17 cellular contexts compared by ENCODE assay signal in the genomic region with DNA sequence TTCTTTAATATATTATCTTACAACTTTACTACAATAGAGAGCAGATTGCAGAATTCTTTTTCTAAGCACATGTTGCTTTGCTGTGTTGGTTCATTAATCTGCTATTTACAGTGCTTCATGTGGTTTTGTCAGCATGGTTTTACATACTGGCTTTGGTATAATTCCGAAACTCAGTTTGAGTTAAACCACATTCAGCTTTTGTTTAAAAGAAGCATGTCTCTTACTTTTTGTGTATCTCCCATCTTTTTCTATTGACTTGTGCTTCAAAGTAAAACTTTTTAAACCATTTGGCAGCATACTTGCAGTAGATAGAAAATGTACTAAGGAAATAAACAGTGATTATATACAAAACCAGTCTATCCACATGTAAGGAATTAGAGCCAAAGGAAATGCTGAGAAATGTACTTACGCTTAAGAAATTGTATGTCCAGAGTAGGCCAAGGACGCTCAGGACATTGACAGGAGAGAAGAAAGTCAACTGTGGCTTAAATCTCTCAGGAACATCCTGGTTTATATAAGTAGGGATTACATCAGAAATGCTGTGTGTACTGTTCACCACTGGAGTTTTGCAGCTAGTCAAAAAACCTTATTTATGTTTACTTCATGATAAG.
A peak's percentile ranks its signal among the peaks of the same experiment; 100 is the strongest.
DNase-seq lines count a peak whose midpoint lies in the region; ATAC-seq, FAIRE-seq and TF ChIP-seq lines count a peak whose summit lies in the region.
"Had no signal": no experiment of that assay in that cellular context is flagged by ENCODE, and none has a peak within 500 bp of the region (broad histone marks: within the 10 kb centered on the region; RNA-seq: fewer than 3 reads in every experiment).

No MANE protein-coding gene starts in this region.

- ATAC-seq in GM21723 (IDR thresholded peaks at IDR 0.05; ENCODE audit: unreplicated experiment) = peak; percentile 72
- ATAC-seq in HG02840 (IDR thresholded peaks at IDR 0.05; ENCODE audit: low FRiP score, unreplicated experiment) = no peak
- ATAC-seq: naive thymus-derived CD8-positive, alpha-beta T cell; Right ventricle myocardium inferior had no signal

- H3K4me2 ChIP-seq in keratinocyte (ENCODE audit: control insufficient read depth, extremely low read depth, insufficient read depth, low read depth, low read length) (no peak overlapping the region), Karpas-422 (ENCODE audit: low read depth, low read length, poor library complexity, severe bottlenecking) (no peak overlapping the region)

- no peaks in the 10 kb centered on the region for H3K9me1 ChIP-seq in keratinocyte (ENCODE audit: control insufficient read depth, extremely low read depth, insufficient read depth, low read length)

- H3K9me3 ChIP-seq in keratinocyte (ENCODE audit: control insufficient read depth, low read depth, low read length) (no peaks in the 10 kb centered on the region), Karpas-422 (ENCODE audit: low read length) (no peaks in the 10 kb centered on the region)

- no peaks in the 10 kb centered on the region for H3K79me2 ChIP-seq in keratinocyte (ENCODE audit: control insufficient read depth, insufficient read depth, low read length)
- H3K79me2 ChIP-seq in Karpas-422 (ENCODE audit: low read length) = no peaks in the 10 kb centered on the region

- TF ChIP-seq CTCF in GM06990 (IDR thresholded peaks at IDR 0.05; ENCODE audit: insufficient read depth, low read length, poor library complexity, severe bottlenecking) (no peak), VCaP (conservative IDR thresholded peaks at IDR 0.05) (no peak), keratinocyte (optimal IDR thresholded peaks at IDR 0.05 in 1 of 3, IDR thresholded peaks at IDR 0.05 in 1 of 3, conservative IDR thresholded peaks at IDR 0.05 in 1 of 3; ENCODE audit: extremely low read depth in 1 of 3, insufficient read depth in 2 of 3, low read length in 3 of 3) (no peak)

- no peaks in the 10 kb centered on the region for H3K9me2 ChIP-seq in Karpas-422 (replicated peaks; ENCODE audit: insufficient read depth, low read length)

- no peaks in the 10 kb centered on the region for H3K36me3 ChIP-seq in GM06990 (ENCODE audit: control insufficient read depth, insufficient read depth, low read length)
- peaks cover 22 to 28% of the 10 kb centered on the region in 2 experiments for H3K36me3 ChIP-seq in keratinocyte (ENCODE audit: control insufficient read depth in 2 of 2, extremely low read depth in 1 of 2, insufficient read depth in 2 of 2, low read length in 2 of 2)
- H3K36me3 ChIP-seq in Karpas-422 (ENCODE audit: insufficient read depth, low read length) = no peaks in the 10 kb centered on the region

- peak overlapping the region; percentile 49; the same call in 1 of the 2 replicates for H3K27ac ChIP-seq in VCaP
- H3K27ac ChIP-seq in keratinocyte (ENCODE audit: control insufficient read depth, insufficient read depth, low read length) = no peak overlapping the region
- no peak overlapping the region for H3K27ac ChIP-seq in Karpas-422 (ENCODE audit: low read length)
- H3K27ac ChIP-seq: brain microvascular endothelial cell, epithelial cell of prostate had no signal

- peak; percentile 59 for DNase-seq in GM06990 (ENCODE audit: extremely low read depth, insufficient read length)
- no peak for DNase-seq in keratinocyte (ENCODE audit: low read depth, low spot score)
- DNase-seq in Karpas-422 = no peak
- no peak for DNase-seq in dedifferentiated amniotic fluid mesenchymal stem cell (ENCODE audit: extremely low spot score)
- no peak for DNase-seq in iPS-NIHi11 (ENCODE audit: low spot score)
- DNase-seq: activated CD4-positive, alpha-beta memory T cell treated with anti-CD3 and anti-CD28 coated beads for 36 hours; activated naive CD4-positive, alpha-beta T cell treated with anti-CD3 and anti-CD28 coated beads, Interleukin-2, amount 50 U/mL, for 16 hours; brain microvascular endothelial cell; naive thymus-derived CD8-positive, alpha-beta T cell; NCI-H1417 treated with DMSO at 0.1 percent for 48 hours; NCI-H2227 treated with DMSO at 0.1 percent for 48 hours; stimulated activated CD4-positive, alpha-beta T cell treated with anti-CD3 and anti-CD28 coated beads, Interleukin-4, amount 100 ng/mL, for 24 hours had no signal

- H3K4me1 ChIP-seq in keratinocyte (ENCODE audit: control insufficient read depth, extremely low read depth, insufficient read depth, low read length) (no peaks in the 10 kb centered on the region), Karpas-422 (ENCODE audit: low read length) (no peaks in the 10 kb centered on the region)

- H3K27me3 ChIP-seq in GM06990 (replicated peaks; ENCODE audit: control insufficient read depth, insufficient read depth, low read length) (no peaks in the 10 kb centered on the region), keratinocyte (ENCODE audit: control insufficient read depth, extremely low read depth, insufficient read depth, low read length) (no peaks in the 10 kb centered on the region), Karpas-422 (ENCODE audit: low read length) (no peaks in the 10 kb centered on the region)
- H3K27me3 ChIP-seq: brain microvascular endothelial cell had no signal

- H4K20me1 ChIP-seq in keratinocyte (ENCODE audit: control insufficient read depth, extremely low read depth, insufficient read depth, low read length) (no peaks in the 10 kb centered on the region), Karpas-422 (ENCODE audit: insufficient read depth, low read depth, low read length) (no peaks in the 10 kb centered on the region)

- dilution Hi-C loops in keratinocyte (cut with MboI; ENCODE audit: extremely low pct_ligation_motif_present, low sequenced_read_pairs) = no loop called here

- H3K9ac ChIP-seq in keratinocyte (ENCODE audit: control insufficient read depth, extremely low read depth, insufficient read depth, low read length) = no peak overlapping the region
- H3K9ac ChIP-seq in Karpas-422 (ENCODE audit: low read length) = no peak overlapping the region

- peak; percentile 29 for FAIRE-seq in keratinocyte (lab: Jason Lieb, UNC)

- H3K4me3 ChIP-seq in GM06990 (replicated peaks; ENCODE audit: low read depth, low read length) (no peak overlapping the region), keratinocyte (ENCODE audit: control insufficient read depth in 2 of 3, extremely low read depth in 1 of 3, insufficient read depth in 2 of 3, low read depth in 1 of 3, low read length in 3 of 3) (no peak overlapping the region), Karpas-422 (ENCODE audit: low read length) (no peak overlapping the region)

- H2AFZ ChIP-seq in keratinocyte (ENCODE audit: control insufficient read depth, low read length) = no peak overlapping the region
- H2AFZ ChIP-seq in Karpas-422 (ENCODE audit: low read length) = no peak overlapping the region
